ENCODE assay signal across 12 cellular contexts in genomic region chr18:62521082-62521481, GRCh38. TPM values are rescaled to one million over a fixed set of nuclear protein-coding genes. Genes with fewer than 3 reads are reported as not detected.
A peak's percentile ranks its signal among the peaks of the same experiment; 100 is the strongest.
DNase-seq lines count a peak whose midpoint lies in the region; ATAC-seq, FAIRE-seq and TF ChIP-seq lines count a peak whose summit lies in the region.
"Had no signal": no experiment of that assay in that cellular context is flagged by ENCODE, and none has a peak within 500 bp of the region (broad histone marks: within the 10 kb centered on the region; RNA-seq: fewer than 3 reads in every experiment).

No MANE protein-coding gene starts in this region.

- H3K9me3 ChIP-seq in CD8-positive, alpha-beta memory T cell (ENCODE audit: low read length), result no peaks in the 10 kb centered on the region
- H3K9me3 ChIP-seq in K562 (replicated peaks; ENCODE audit: control insufficient read depth, insufficient read depth, low read depth, low read length), result no peaks in the 10 kb centered on the region
- H3K9me3 ChIP-seq in left lung, result no peaks in the 10 kb centered on the region
- H3K9me3 ChIP-seq: gastroesophageal sphincter had no signal

- ATAC-seq in K562 (no peak), left lung (no peak)
- no peak for ATAC-seq in naive thymus-derived CD8-positive, alpha-beta T cell
- ATAC-seq: gastroesophageal sphincter, right cardiac atrium had no signal

- no peaks in the 10 kb centered on the region for H3K27me3 Mint-ChIP-seq in CD8-positive, alpha-beta memory T cell
- H3K27me3 Mint-ChIP-seq in naive thymus-derived CD8-positive, alpha-beta T cell, result no peaks in the 10 kb centered on the region

- peaks cover 29 to 36% (median 35%) of the 10 kb centered on the region in 3 donors for H3K4me1 Mint-ChIP-seq in CD8-positive, alpha-beta memory T cell
- peaks cover 11 to 39% (median 31%) of the 10 kb centered on the region in 4 donors for H3K4me1 Mint-ChIP-seq in naive thymus-derived CD8-positive, alpha-beta T cell

- no peak overlapping the region; a peak in 1 of 4 replicates for H3K9ac ChIP-seq in K562 (ENCODE audit: insufficient read depth in 1 of 2, low read depth in 2 of 2, low read length in 2 of 2)

- no peaks in the 10 kb centered on the region for H3K9me1 ChIP-seq in K562 (ENCODE audit: control insufficient read depth, insufficient read depth, low read length)

- intact Hi-C loops in K562 (cut with micrococcal nuclease), result no loop called here
- intact Hi-C loops in left lung (cut with DNase I), result no loop called here

- TSS peak; percentile 63 for BruUV-seq in K562 (replicated peaks; lab: Mats Ljungman, UMichigan)

- CTCF ChIA-PET in CD8-positive, alpha-beta memory T cell (lab: Charles Lee), result interaction anchor here (1.8 to 3.6 kb wide), 2 partner anchors 10 to 15 kb away, joined by 5 to 21 read pairs; no protein-coding TSS in a partner anchor
- CTCF ChIA-PET in K562 (lab: Yijun Ruan, JAX; ENCODE audit: low intra/inter-chr PET ratio), result no interaction called here

- TF ChIP-seq CTCF in LNCaP clone FGC (IDR thresholded peaks at IDR 0.05; ENCODE audit: control insufficient read depth, extremely low read depth, insufficient read depth) (no peak), K562 (IDR thresholded peaks at IDR 0.05 in 2 of 3, conservative IDR thresholded peaks at IDR 0.05 in 1 of 3; ENCODE audit: insufficient read depth in 2 of 3, low read depth in 1 of 3, low read length in 3 of 3) (no peak), left lung (IDR thresholded peaks at IDR 0.05) (no peak)

- no peak for TF ChIP-seq RAD21 in K562 (CRISPR knock-in tag; conservative IDR thresholded peaks at IDR 0.05 in 1 of 2, IDR thresholded peaks at IDR 0.05 in 1 of 2)

- peaks cover 18% of the 10 kb centered on the region for H3K4me1 ChIP-seq in CD8-positive, alpha-beta memory T cell (ENCODE audit: insufficient read depth, low read length)
- H3K4me1 ChIP-seq in K562 (replicated peaks in 1 of 2; ENCODE audit: control insufficient read depth in 2 of 2, insufficient read depth in 2 of 2, low read length in 2 of 2) (peaks cover 19 to 27% of the 10 kb centered on the region in 2 experiments; a peak in 4 of 5 replicates), left lung (peaks cover 0 to 23% of the 10 kb centered on the region in 2 donors)

- in situ Hi-C loops in K562 (cut with MboI), result no loop called here

- peak overlapping the region; percentile 11 to 95 (median 90) for H3K4me3 Mint-ChIP-seq in CD8-positive, alpha-beta memory T cell
- H3K4me3 Mint-ChIP-seq in naive thymus-derived CD8-positive, alpha-beta T cell, result peak overlapping the region; percentile 76 to 97 (median 92)

- peaks cover 0 to 15% (median 0%) of the 10 kb centered on the region in 3 donors for H3K36me3 Mint-ChIP-seq in CD8-positive, alpha-beta memory T cell
- H3K36me3 Mint-ChIP-seq in naive thymus-derived CD8-positive, alpha-beta T cell, result peaks cover 0 to 6% (median 0%) of the 10 kb centered on the region in 3 donors

- H3K27ac ChIP-seq in CD8-positive, alpha-beta memory T cell (ENCODE audit: low read depth, low read length), result no peak overlapping the region
- no peak overlapping the region for H3K27ac ChIP-seq in K562 (ENCODE audit: extremely low read depth, low read depth, low read length)
- no peak overlapping the region for H3K27ac ChIP-seq in left lung
- H3K27ac ChIP-seq: gastroesophageal sphincter had no signal

- peak overlapping the region in 3 of 8 donors; percentile 6 to 94 (median 92) for H3K27ac Mint-ChIP-seq in CD8-positive, alpha-beta memory T cell
- H3K27ac Mint-ChIP-seq in naive thymus-derived CD8-positive, alpha-beta T cell, result peak overlapping the region in 7 of 10 donors; percentile 27 to 91 (median 62)

- TF ChIP-seq EP300 in K562 (IDR thresholded peaks at IDR 0.05; ENCODE audit: low read length), result no peak

- no peak for TF ChIP-seq POLR2A in K562 (conservative IDR thresholded peaks at IDR 0.05)

- no peak overlapping the region for H3K4me3 ChIP-seq in CD8-positive, alpha-beta memory T cell (ENCODE audit: low read length)
- peak overlapping the region; percentile 80; the same call in 1 of the 2 replicates for H3K4me3 ChIP-seq in LNCaP clone FGC (ENCODE audit: low read depth, low read length)
- no peak overlapping the region for H3K4me3 ChIP-seq in K562
- H3K4me3 ChIP-seq in left lung, result peak overlapping the region in 1 of 2 donors; percentile 78

- 57% methylated on average over 4 of the region's 4 CpGs for WGBS in K562 (ENCODE audit: insufficient coverage, low coverage, missing lambda C conversion rate)

- POLR2A ChIA-PET in CD8-positive, alpha-beta memory T cell (lab: Charles Lee), result interaction anchor here (0.6 to 4.0 kb wide), 7 partner anchors 11 to 655 kb away, joined by 3 to 40 read pairs (median 6); no protein-coding TSS in a partner anchor
- POLR2A ChIA-PET in K562 (lab: Yijun Ruan, JAX), result no interaction called here
- POLR2A ChIA-PET in naive thymus-derived CD8-positive, alpha-beta T cell (lab: Charles Lee), result interaction anchor here (0.9 to 3.9 kb wide), 4 partner anchors 15 to 195 kb away, joined by 3 to 42 read pairs (median 32); partner anchors contain the start of gene PHLPP1

- no peaks in the 10 kb centered on the region for H3K36me3 ChIP-seq in CD8-positive, alpha-beta memory T cell (ENCODE audit: insufficient read depth, low read length)
- no peaks in the 10 kb centered on the region for H3K36me3 ChIP-seq in K562 (ENCODE audit: control insufficient read depth, insufficient read depth, low read length)
- no peaks in the 10 kb centered on the region for H3K36me3 ChIP-seq in left lung
- H3K36me3 ChIP-seq: gastroesophageal sphincter had no signal

- H3K79me2 ChIP-seq in K562 (ENCODE audit: control insufficient read depth, insufficient read depth, low read length), result peaks cover 29% of the 10 kb centered on the region

- no peaks in the 10 kb centered on the region for H4K20me1 ChIP-seq in K562 (replicated peaks; ENCODE audit: control insufficient read depth, insufficient read depth, low read length)

- H3K4me2 ChIP-seq in K562 (ENCODE audit: insufficient read depth, low read length), result no peak overlapping the region

- no peaks in the 10 kb centered on the region for H3K27me3 ChIP-seq in CD8-positive, alpha-beta memory T cell (ENCODE audit: insufficient read depth, low read length, poor library complexity, severe bottlenecking)
- H3K27me3 ChIP-seq in K562 (ENCODE audit: control insufficient read depth in 2 of 2, insufficient read depth in 2 of 2, low read length in 2 of 2) (no peaks in the 10 kb centered on the region), left lung (no peaks in the 10 kb centered on the region)
- H3K27me3 ChIP-seq: gastroesophageal sphincter had no signal

- DNase-seq in CD8-positive, alpha-beta memory T cell, result no peak
- DNase-seq in LNCaP clone FGC (ENCODE audit: low read depth), result no peak
- no peak for DNase-seq in K562 (ENCODE audit: extremely low read depth in 1 of 4, low spot score in 3 of 4)
- DNase-seq in naive thymus-derived CD8-positive, alpha-beta T cell, result no peak
- DNase-seq in NCI-H1105 treated with DMSO at 0.1 percent for 48 hours (lab: John Stamatoyannopoulos, UW), result no peak
- no peak for DNase-seq in left lung
- no peak for DNase-seq in NAMALWA (ENCODE audit: low spot score)
- DNase-seq in NCI-H2081 treated with DMSO at 0.1 percent for 48 hours (lab: John Stamatoyannopoulos, UW), result no peak
- DNase-seq: activated gamma-delta T cell treated with Interleukin-2 at 50 U/mL for 16 hours, NCI-H446 had no signal

- FAIRE-seq in K562 (lab: Jason Lieb, UNC), result no peak

- H2AFZ ChIP-seq in K562 (ENCODE audit: low read depth, low read length), result no peak overlapping the region

- H3K9me3 Mint-ChIP-seq in CD8-positive, alpha-beta memory T cell, result peaks cover 0 to under 1% (median 0%) of the 10 kb centered on the region in 5 donors
- peaks cover 0 to under 1% (median 0%) of the 10 kb centered on the region in 9 donors for H3K9me3 Mint-ChIP-seq in naive thymus-derived CD8-positive, alpha-beta T cell

TF ChIP-seq in K562, 482 proteins besides CTCF, POLR2A, EP300 and RAD21 (continues in another document):
- no peak for TF ChIP-seq RBM25 (IDR thresholded peaks at IDR 0.05; ENCODE audit: low read depth, low read length, severe bottlenecking)

RNA-seq across cellular contexts. Expression of gene ZCCHC2, which starts 1.7 kb away (rescaled TPM):
- 10 to 100 TPM; 36.4 to 37.9 TPM for total RNA-seq in CD8-positive, alpha-beta memory T cell
- polyA plus RNA-seq in CD8-positive, alpha-beta memory T cell, result 2.9 TPM
- total RNA-seq in K562 (2011; cell fraction: chromatin; rRNA removed; ENCODE audit: low replicate concordance), result 12.9 and 18.0 TPM in 2 replicates
- total RNA-seq in K562 (2011; cell fraction: nucleolus; rRNA removed), result 12.3 and 12.5 TPM in 2 replicates
- total RNA-seq in K562 (2011; cell fraction: nucleoplasm; rRNA removed), result 12.9 and 13.4 TPM in 2 replicates
- total RNA-seq in K562 (2014; rRNA removed), result 6.0 and 6.5 TPM in 2 replicates
- total RNA-seq in K562 (2014; rRNA removed; fragmentation: Illumina TruSeq; extraction: Trizol), result 4.9 and 5.7 TPM in 2 replicates
- 6.3 and 6.9 TPM in 2 replicates for total RNA-seq in K562 (2015; rRNA removed; fragmentation: Illumina TruSeq; extraction: Trizol)
- 8.5 and 9.2 TPM in 2 replicates for total RNA-seq in K562 (2021)
- polyA plus RNA-seq in K562 (2011; rRNA removed), result 7.7 and 8.4 TPM in 2 replicates
- polyA plus RNA-seq in K562 (2011; cell fraction: cytosol; rRNA removed), result 6.8 and 9.9 TPM in 2 replicates
- polyA plus RNA-seq in K562 (2011; cell fraction: nucleus; rRNA removed), result 11.9 and 15.4 TPM in 2 replicates
- 3.8 and 5.1 TPM in 2 replicates for polyA plus RNA-seq in K562 (2012)
- polyA plus RNA-seq in K562 (2014; fragmentation: Illumina TruSeq; extraction: Trizol), result 5.3 and 7.1 TPM in 2 replicates
- 1 to 10 TPM; 1.0 to 1.9 TPM for polyA plus RNA-seq in K562 (2014; fragmentation: Nextera tagmentation; extraction: Ambion mirVana)
- 3.7 and 7.2 TPM in 2 replicates for polyA plus RNA-seq in K562 (2014; rRNA removed)
- 16.3 and 18.6 TPM in 2 replicates for polyA minus RNA-seq in K562 (2011; rRNA and poly(A)+ RNA removed)
- 6.6 and 10.0 TPM in 2 replicates for polyA minus RNA-seq in K562 (2011; cell fraction: cytosol; rRNA and poly(A)+ RNA removed)
- 11.2 and 20.2 TPM in 2 replicates for polyA minus RNA-seq in K562 (2011; cell fraction: nucleus; rRNA and poly(A)+ RNA removed)
- 10 to 100 TPM; 53.9 to 55.8 TPM for total RNA-seq in naive thymus-derived CD8-positive, alpha-beta T cell
- polyA plus RNA-seq in naive thymus-derived CD8-positive, alpha-beta T cell, result 1 to 10 TPM; 1.8 to 2.6 (median 2.6) TPM
- 10 to 100 TPM; 25.1 to 34.5 TPM for total RNA-seq in left lung
